Comparison of ENCODE assay signal across 16 cellular contexts in genomic region chr7:39356531-39356930, GRCh38.
DNase-seq lines count a peak whose midpoint lies in the region; ATAC-seq and TF ChIP-seq lines count a peak whose summit lies in the region.
"Had no signal": no experiment of that assay in that cellular context is flagged by ENCODE, and none has a peak within 500 bp of the region (broad histone marks: within the 10 kb centered on the region; RNA-seq: fewer than 3 reads in every experiment).

No MANE protein-coding gene starts in this region.

- H3K4me3 ChIP-seq in AG10803 (ENCODE audit: low read length) (no peak overlapping the region), foreskin fibroblast (ENCODE audit: low read depth in 1 of 2, low read length in 2 of 2) (no peak overlapping the region), prostate gland (no peak overlapping the region)

- H3K4me1 ChIP-seq in prostate gland (replicated peaks), result no peaks in the 10 kb centered on the region

- peak overlapping the region; percentile 26 for H3K4me3 Mint-ChIP-seq in activated T-helper 17 cell treated with anti-CD3 and anti-CD28 coated beads, Interleukin-2, amount 50 U/mL, for 72 hours
- H3K4me3 Mint-ChIP-seq: CD4-positive, alpha-beta T cell had no signal

- peak overlapping the region; percentile 44 for H3K27ac Mint-ChIP-seq in activated T-helper 17 cell treated with anti-CD3 and anti-CD28 coated beads, Interleukin-2, amount 50 U/mL, for 72 hours
- H3K27ac Mint-ChIP-seq: CD4-positive, alpha-beta T cell had no signal

- intact Hi-C loops in prostate gland (cut with DNase I), result no loop called here

- TF ChIP-seq POLR2A in prostate gland (IDR thresholded peaks at IDR 0.05), result no peak

- H3K36me3 Mint-ChIP-seq in activated T-helper 17 cell treated with anti-CD3 and anti-CD28 coated beads, Interleukin-2, amount 50 U/mL, for 72 hours (ENCODE audit: low read depth), result no peaks in the 10 kb centered on the region
- H3K36me3 Mint-ChIP-seq: IgD-negative memory B cell had no signal

- no peak for ATAC-seq in activated T-helper 17 cell treated with anti-CD3 and anti-CD28 coated beads, Interleukin-2, amount 50 U/mL, for 72 hours (replicated peaks)
- ATAC-seq in HG02870 (IDR thresholded peaks at IDR 0.05; ENCODE audit: unreplicated experiment), result no peak

- TF ChIP-seq CTCF in AG10803 (conservative IDR thresholded peaks at IDR 0.05; ENCODE audit: low read length) (no peak), foreskin fibroblast (IDR thresholded peaks at IDR 0.05; ENCODE audit: low read depth, low read length) (no peak), prostate gland (IDR thresholded peaks at IDR 0.05) (no peak)

- no peak overlapping the region for H3K27ac ChIP-seq in prostate gland

- H3K27me3 Mint-ChIP-seq in activated T-helper 17 cell treated with anti-CD3 and anti-CD28 coated beads, Interleukin-2, amount 50 U/mL, for 72 hours, result peaks cover 3% of the 10 kb centered on the region
- H3K27me3 Mint-ChIP-seq: CD4-positive, alpha-beta T cell; IgD-negative memory B cell had no signal

- no peaks in the 10 kb centered on the region for H3K36me3 ChIP-seq in prostate gland

- H3K9me3 ChIP-seq in prostate gland, result no peaks in the 10 kb centered on the region

- WGBS in prostate gland, result 72% methylated on average over 4 of the region's 4 CpGs

- H3K4me1 Mint-ChIP-seq in activated T-helper 17 cell treated with anti-CD3 and anti-CD28 coated beads, Interleukin-2, amount 50 U/mL, for 72 hours, result peaks cover 5% of the 10 kb centered on the region

- DNase-seq in AG10803 (ENCODE audit: low read depth) (peak; percentile 35), EH (ENCODE audit: low read depth) (peak; percentile 23), foreskin fibroblast (peak; percentile 1 to 2), SW 1271 (lab: John Stamatoyannopoulos, UW) (no peak), prostate gland (ENCODE audit: low spot score) (no peak), NOMO-1 treated with dmso at 0.1 percent for 144 hours (lab: John Stamatoyannopoulos, UW; ENCODE audit: unreplicated experiment) (no peak)
- DNase-seq: AML-193; C1 segment of cervical spinal cord; CD4-positive, alpha-beta T cell; DMS79; EL; H7; KG1 had no signal

- no peaks in the 10 kb centered on the region for H3K9me3 Mint-ChIP-seq in activated T-helper 17 cell treated with anti-CD3 and anti-CD28 coated beads, Interleukin-2, amount 50 U/mL, for 72 hours
- H3K9me3 Mint-ChIP-seq: CD4-positive, alpha-beta T cell; IgD-negative memory B cell had no signal

- no peaks in the 10 kb centered on the region for H3K27me3 ChIP-seq in prostate gland (replicated peaks; ENCODE audit: insufficient read depth)

Comparison
In these comparisons a context has a peak if more than half of its experiments do, and no peak if none do; other contexts are left out.
1. DNase-seq: peak in AG10803 (single experiment), EH (single experiment) and foreskin fibroblast (2 of 2); none in SW 1271 (0 of 2), prostate gland (single experiment) and NOMO-1 treated with dmso at 0.1 percent for 144 hours (single experiment).